ENCODE assay signal across 14 cellular contexts in genomic region chr15:32802296-32802936, GRCh38.
A peak's percentile ranks its signal among the peaks of the same experiment; 100 is the strongest.
DNase-seq lines count a peak whose midpoint lies in the region; ATAC-seq and TF ChIP-seq lines count a peak whose summit lies in the region.
"Had no signal": no experiment of that assay in that cellular context is flagged by ENCODE, and none has a peak within 500 bp of the region (broad histone marks: within the 10 kb centered on the region; RNA-seq: fewer than 3 reads in every experiment).

No MANE protein-coding gene starts in this region.

- peak; percentile 82 for ATAC-seq in PC-3
- ATAC-seq in GM18870 (IDR thresholded peaks at IDR 0.05; ENCODE audit: unreplicated experiment) = no peak
- no peak for ATAC-seq in naive thymus-derived CD8-positive, alpha-beta T cell
- ATAC-seq: heart left ventricle had no signal

- no peaks in the 10 kb centered on the region for H3K79me2 ChIP-seq in PC-3 (ENCODE audit: low read length)

- intact Hi-C loops in PC-3 (cut with micrococcal nuclease) = loop anchor here (1.0 to 2.0 kb wide), 2 partner anchors 26 to 70 kb away; no protein-coding TSS in a partner anchor

- H3K9me3 Mint-ChIP-seq in naive thymus-derived CD8-positive, alpha-beta T cell = peaks cover 0 to 15% (median 7%) of the 10 kb centered on the region in 9 donors
- H3K9me3 Mint-ChIP-seq: natural killer cell treated with Interleukin-12 subunit alpha and Interleukin-12 subunit beta and Interleukin-15 and Interleukin-18, amount 100 ng/mL, for 72 hours had no signal

- peak overlapping the region; percentile 71 for H3K9ac ChIP-seq in PC-3 (ENCODE audit: low read length)

- H3K27me3 Mint-ChIP-seq in naive thymus-derived CD8-positive, alpha-beta T cell = peaks cover 4 to 32% (median 10%) of the 10 kb centered on the region in 5 donors

- no peak for TF ChIP-seq CTCF in PC-3 (conservative IDR thresholded peaks at IDR 0.05; ENCODE audit: low read depth, low read length)
- TF ChIP-seq CTCF in fibroblast of mammary gland (conservative IDR thresholded peaks at IDR 0.05; ENCODE audit: control insufficient read depth, insufficient read depth, low read depth, low read length) = no peak

- peaks cover 7% of the 10 kb centered on the region; the same call in 1 of the 2 replicates for H3K36me3 ChIP-seq in PC-3 (ENCODE audit: low read depth, low read length)
- H3K36me3 ChIP-seq: Peyer's patch had no signal

- H3F3A ChIP-seq in PC-3 (ENCODE audit: low read length, unreplicated experiment) = no peaks in the 10 kb centered on the region

- no peak overlapping the region for H3K4me3 Mint-ChIP-seq in naive thymus-derived CD8-positive, alpha-beta T cell
- H3K4me3 Mint-ChIP-seq: natural killer cell treated with Interleukin-12 subunit alpha and Interleukin-12 subunit beta and Interleukin-15 and Interleukin-18, amount 100 ng/mL, for 72 hours had no signal

- no peaks in the 10 kb centered on the region for H3K27me3 ChIP-seq in PC-3 (ENCODE audit: low read length)
- H3K27me3 ChIP-seq: heart left ventricle, Peyer's patch had no signal

- no peaks in the 10 kb centered on the region for H3K9me2 ChIP-seq in PC-3 (replicated peaks; ENCODE audit: low read length)

- H2AFZ ChIP-seq in PC-3 (ENCODE audit: low read length) = no peak overlapping the region

- peak overlapping the region in 1 of 10 donors; percentile 71 for H3K27ac Mint-ChIP-seq in naive thymus-derived CD8-positive, alpha-beta T cell
- H3K27ac Mint-ChIP-seq: natural killer cell treated with Interleukin-12 subunit alpha and Interleukin-12 subunit beta and Interleukin-15 and Interleukin-18, amount 100 ng/mL, for 72 hours had no signal

- CTCF ChIA-PET in PC-3 (lab: Charles Lee) = no interaction called here

- H3K4me1 Mint-ChIP-seq in naive thymus-derived CD8-positive, alpha-beta T cell = peaks cover 6 to 16% (median 10%) of the 10 kb centered on the region in 4 donors

- peak overlapping the region; percentile 63 for H3K4me2 ChIP-seq in PC-3 (ENCODE audit: low read length)

- DNase-seq in activated T-cell treated with anti-CD3 and anti-CD28 coated beads, Interleukin-2, amount 50 U/mL, for 48 hours = peak; percentile 25 to 28
- no peak for DNase-seq in activated T-cell treated with anti-CD3 and anti-CD28 coated beads, Interleukin-2, amount 50 U/mL, for 1 hour
- DNase-seq in PC-3 = peak; percentile 95
- peak; percentile 92 for DNase-seq in fibroblast of mammary gland (ENCODE audit: low read depth)
- peak; percentile 65 for DNase-seq in stromal cell of bone marrow (ENCODE audit: low read depth)
- DNase-seq in activated CD8-positive, alpha-beta memory T cell treated with anti-CD3 and anti-CD28 coated beads, Interleukin-2, amount 50 U/mL, for 4 hours = no peak
- no peak for DNase-seq in naive thymus-derived CD8-positive, alpha-beta T cell
- DNase-seq: C1 segment of cervical spinal cord, caudate nucleus, heart left ventricle, NCI-H1436 treated with DMSO at 0.1 percent for 48 hours, Peyer's patch had no signal

- H4K20me1 ChIP-seq in PC-3 (ENCODE audit: low read length) = no peaks in the 10 kb centered on the region

- H3K4me1 ChIP-seq in PC-3 (ENCODE audit: insufficient read depth, low read length) = peaks cover 21% of the 10 kb centered on the region
- H3K4me1 ChIP-seq: heart left ventricle, Peyer's patch had no signal

- H3K4me3 ChIP-seq in PC-3 (ENCODE audit: low read length) (no peak overlapping the region), fibroblast of mammary gland (ENCODE audit: control insufficient read depth, low read depth, low read length) (no peak overlapping the region)
- H3K4me3 ChIP-seq: heart left ventricle, Peyer's patch had no signal

- no TSS peak for BruUV-seq in PC-3 (replicated peaks; lab: Mats Ljungman, UMichigan)

- POLR2A ChIA-PET in PC-3 (lab: Charles Lee; ENCODE audit: unreplicated experiment) = no interaction called here
- POLR2A ChIA-PET in naive thymus-derived CD8-positive, alpha-beta T cell (lab: Charles Lee) = no interaction called here

- peak overlapping the region; percentile 92 for H3K27ac ChIP-seq in PC-3 (ENCODE audit: low read length)
- H3K27ac ChIP-seq: heart left ventricle, Peyer's patch had no signal

- peaks cover 0 to 30% (median 12%) of the 10 kb centered on the region in 3 donors for H3K36me3 Mint-ChIP-seq in naive thymus-derived CD8-positive, alpha-beta T cell

- peaks cover 7% of the 10 kb centered on the region; the same call in 1 of the 2 replicates for H3K9me3 ChIP-seq in PC-3 (ENCODE audit: low read length)
- H3K9me3 ChIP-seq: heart left ventricle, Peyer's patch had no signal

Comparison
In these comparisons a context has a peak if more than half of its experiments do, and no peak if none do; other contexts are left out.
1. DNase-seq: peak in activated T-cell treated with anti-CD3 and anti-CD28 coated beads, Interleukin-2, amount 50 U/mL, for 48 hours (2 of 2), PC-3 (single experiment), fibroblast of mammary gland (single experiment) and stromal cell of bone marrow (single experiment); none in activated T-cell treated with anti-CD3 and anti-CD28 coated beads, Interleukin-2, amount 50 U/mL, for 1 hour (single experiment), activated CD8-positive, alpha-beta memory T cell treated with anti-CD3 and anti-CD28 coated beads, Interleukin-2, amount 50 U/mL, for 4 hours (single experiment) and naive thymus-derived CD8-positive, alpha-beta T cell (0 of 10).